Comparison of ENCODE assay signal across 12 cellular contexts in genomic region chr16:56665286-56665802, GRCh38. TPM values are rescaled to one million over a fixed set of nuclear protein-coding genes. Genes with fewer than 3 reads are reported as not detected.
DNase-seq lines count a peak whose midpoint lies in the region; ATAC-seq and TF ChIP-seq lines count a peak whose summit lies in the region.
"Not testable (repeated sequence)": the region's sequence is repeated elsewhere in the genome, so short reads cannot be mapped to it uniquely, and the experiment has no call there.
"Had no signal": no experiment of that assay in that cellular context is flagged by ENCODE, and none has a peak within 500 bp of the region (broad histone marks: within the 10 kb centered on the region; RNA-seq: fewer than 3 reads in every experiment).

No MANE protein-coding gene starts in this region.

- POLR2A ChIA-PET in HEK293 (lab: Yijun Ruan, JAX); PC-9 (lab: Charles Lee; ENCODE audit: unreplicated experiment): not testable (repeated sequence)

- not testable (repeated sequence) for H3K36me3 Mint-ChIP-seq in T-helper 2 cell treated with Interferon-gamma antibody and Interleukin-4, amounts not matched to agents 5 μg/mL and 100 μg/mL, for 36 hours (ENCODE audit: low read depth); activated naive CD8-positive, alpha-beta T cell treated with anti-CD3 and anti-CD28 coated beads, Interleukin-2, amount 50 U/mL, for 24 hours (ENCODE audit: low read depth)

- not testable (repeated sequence) for H2AFZ ChIP-seq in PC-9

- not testable (repeated sequence) for H3K9me3 ChIP-seq in HEK293 (ENCODE audit: control insufficient read depth, insufficient read depth, low read depth, low read length); PC-9 (ENCODE audit: insufficient read depth, low read depth)

- intact Hi-C loops in PC-9 (cut with micrococcal nuclease; ENCODE audit: unreplicated experiment) = not testable (repeated sequence)

- not testable (repeated sequence) for H4K20me1 ChIP-seq in PC-9 (ENCODE audit: insufficient read depth)

- H3K27ac Mint-ChIP-seq in T-helper 2 cell treated with Interferon-gamma antibody and Interleukin-4, amounts not matched to agents 5 μg/mL and 100 μg/mL, for 36 hours; activated naive CD8-positive, alpha-beta T cell treated with anti-CD3 and anti-CD28 coated beads, Interleukin-2, amount 50 U/mL, for 24 hours: not testable (repeated sequence)

- not testable (repeated sequence) for H3K9me2 ChIP-seq in PC-9 (ENCODE audit: insufficient read depth)

- not testable (repeated sequence) for TF ChIP-seq CTCF in HEK293 (tag by site-specific recombination; IDR thresholded peaks at IDR 0.05); PC-9 (conservative IDR thresholded peaks at IDR 0.05)

- peak in 1 of 2 experiments; percentile 69 for DNase-seq in PC-9
- peak; percentile 34 for DNase-seq in T-helper 2 cell treated with Interferon-gamma antibody and Interleukin-4, amounts not matched to agents 5 μg/mL and 100 μg/mL, for 36 hours (ENCODE audit: low spot score)
- not testable (repeated sequence) for DNase-seq in activated naive CD8-positive, alpha-beta T cell treated with anti-CD3 and anti-CD28 coated beads, Interleukin-2, amount 50 U/mL, for 24 hours
- peak; percentile 30 for DNase-seq in renal cortical epithelial cell (ENCODE audit: low read depth)

- H3K4me3 Mint-ChIP-seq in T-helper 2 cell treated with Interferon-gamma antibody and Interleukin-4, amounts not matched to agents 5 μg/mL and 100 μg/mL, for 36 hours; activated naive CD8-positive, alpha-beta T cell treated with anti-CD3 and anti-CD28 coated beads, Interleukin-2, amount 50 U/mL, for 24 hours: not testable (repeated sequence)

- CTCF ChIA-PET in HEK293 (lab: Yijun Ruan, JAX); PC-9 (lab: Charles Lee): not testable (repeated sequence)

- peak; percentile 21 for ATAC-seq in activated naive CD8-positive, alpha-beta T cell treated with anti-CD3 and anti-CD28 coated beads, Interleukin-2, amount 50 U/mL, for 24 hours

- not testable (repeated sequence) for H3K4me1 ChIP-seq in HEK293 (ENCODE audit: control insufficient read depth, insufficient read depth, low read length)
- H3K4me1 ChIP-seq in PC-9 (replicated peaks; ENCODE audit: insufficient read depth) = peaks cover 15% of the 10 kb centered on the region

- not testable (repeated sequence) for H3K4me3 ChIP-seq in HEK293 (ENCODE audit: low read depth, low read length); PC-9

- H3K27me3 ChIP-seq in PC-9 (ENCODE audit: insufficient read depth, low read depth) = peaks cover 10% of the 10 kb centered on the region

- not testable (repeated sequence) for H3K27ac ChIP-seq in HEK293 (ENCODE audit: extremely low read depth, low read depth, low read length); PC-9

- not testable (repeated sequence) for BruUV-seq in PC-9 (replicated peaks; lab: Mats Ljungman, UMichigan)

- not testable (repeated sequence) for H3K36me3 ChIP-seq in HEK293 (ENCODE audit: control insufficient read depth in 2 of 2, insufficient read depth in 1 of 2, low read length in 2 of 2); PC-9 (ENCODE audit: low read depth)

- 0 out of 2 replicates have a peak overlapping the region, but pooled peaks have one; percentile 14 for H3K4me2 ChIP-seq in PC-9

- H3K79me2 ChIP-seq in PC-9 (ENCODE audit: low read depth) = not testable (repeated sequence)

- not testable (repeated sequence) for H3K9me3 Mint-ChIP-seq in T-helper 2 cell treated with Interferon-gamma antibody and Interleukin-4, amounts not matched to agents 5 μg/mL and 100 μg/mL, for 36 hours; activated naive CD8-positive, alpha-beta T cell treated with anti-CD3 and anti-CD28 coated beads, Interleukin-2, amount 50 U/mL, for 24 hours

- peaks cover 41% of the 10 kb centered on the region for H3K4me1 Mint-ChIP-seq in T-helper 2 cell treated with Interferon-gamma antibody and Interleukin-4, amounts not matched to agents 5 μg/mL and 100 μg/mL, for 36 hours (ENCODE audit: low read depth)
- H3K4me1 Mint-ChIP-seq in activated naive CD8-positive, alpha-beta T cell treated with anti-CD3 and anti-CD28 coated beads, Interleukin-2, amount 50 U/mL, for 24 hours = peaks cover 27% of the 10 kb centered on the region

- H3K27me3 Mint-ChIP-seq in T-helper 2 cell treated with Interferon-gamma antibody and Interleukin-4, amounts not matched to agents 5 μg/mL and 100 μg/mL, for 36 hours (ENCODE audit: low read depth) = peaks cover 41% of the 10 kb centered on the region
- peaks cover 44% of the 10 kb centered on the region for H3K27me3 Mint-ChIP-seq in activated naive CD8-positive, alpha-beta T cell treated with anti-CD3 and anti-CD28 coated beads, Interleukin-2, amount 50 U/mL, for 24 hours

- not testable (repeated sequence) for H3F3A ChIP-seq in PC-9 (ENCODE audit: insufficient read depth, low read depth)

TF ChIP-seq in HEK293, 187 proteins besides CTCF, POLR2A, EP300 and RAD21:
- TF ChIP-seq ZFHX2 (tag by site-specific recombination; conservative IDR thresholded peaks at IDR 0.05) = peak; percentile 78
- TF ChIP-seq EGR2 (tag by site-specific recombination; IDR thresholded peaks at IDR 0.05; ENCODE audit: low read depth) = peak; percentile 91
- peak; percentile 80 for TF ChIP-seq SCRT2 (tag by site-specific recombination; IDR thresholded peaks at IDR 0.05)
TF ChIP-seq in HEK293: peak in this region for 3; not testable (repeated sequence) for 184.

RNA-seq across cellular contexts. Expression of gene MT1G, which starts 2.5 kb away (rescaled TPM):
- total RNA-seq in PC-9 (2021) (not detected in 2 replicates), renal cortical epithelial cell (7.8 and 10.5 TPM in 2 replicates)
- total RNA-seq: CD4-positive, alpha-beta memory T cell; CD4-positive, CD25-positive, alpha-beta regulatory T cell; G401 had no signal

RNA-seq across cellular contexts. Expression of gene MT1H, which starts 4.3 kb away (rescaled TPM):
- total RNA-seq in PC-9 (2021) = not detected in 2 replicates
- total RNA-seq in renal cortical epithelial cell = 1.4 and 8.9 TPM in 2 replicates
- total RNA-seq: CD4-positive, CD25-positive, alpha-beta regulatory T cell; Daoy; G401 had no signal

RNA-seq across cellular contexts. Expression of gene MT1F, which starts 7.6 kb away (rescaled TPM):
- 4.0 and 10.3 TPM in 2 replicates for total RNA-seq in PC-9 (2021)
- total RNA-seq in renal cortical epithelial cell = 11.0 and 11.1 TPM in 2 replicates
- total RNA-seq: G401 had no signal

RNA-seq across cellular contexts. Expression of gene MT1B, which starts 13.7 kb away (rescaled TPM):
- not detected in 2 replicates for total RNA-seq in PC-9 (2021)
- not detected in 2 replicates for total RNA-seq in renal cortical epithelial cell
- total RNA-seq: A673; CD4-positive, alpha-beta memory T cell; CD4-positive, CD25-positive, alpha-beta regulatory T cell; CD8-positive, alpha-beta memory T cell; Daoy; G401; GM12878 had no signal

RNA-seq across cellular contexts. Expression of gene MT1X, which starts 16.9 kb away (rescaled TPM):
- total RNA-seq in PC-9 (2021) (18.9 and 41.2 TPM in 2 replicates), renal cortical epithelial cell (63.2 and 75.2 TPM in 2 replicates)
- total RNA-seq: G401 had no signal
